ENCODE assay signal across 1 cellular context in genomic region chr22:30485362-30485988, GRCh38.
TF ChIP-seq lines count a peak whose summit lies in the region.

No MANE protein-coding gene starts in this region.

TF ChIP-seq in HepG2, 621 proteins besides CTCF, POLR2A, EP300 and RAD21 (continued from another document and continues in another):
- TF ChIP-seq PRDM10 (CRISPR knock-in tag; IDR thresholded peaks at IDR 0.05; ENCODE audit: low read depth) (0 out of 2 replicates have a peak, but pooled peaks have one; percentile 50), SPEN (CRISPR knock-in tag; IDR thresholded peaks at IDR 0.05; ENCODE audit: low read depth) (0 out of 2 replicates have a peak, but pooled peaks have one; percentile 36), SCMH1 (CRISPR knock-in tag; IDR thresholded peaks at IDR 0.05; ENCODE audit: borderline replicate concordance) (no peak), ZNF629 (CRISPR knock-in tag; conservative IDR thresholded peaks at IDR 0.05) (0 out of 2 replicates have a peak, but pooled peaks have one; percentile 20), SALL1 (CRISPR knock-in tag; IDR thresholded peaks at IDR 0.05) (peak; percentile 48), ZNF30 (CRISPR knock-in tag; IDR thresholded peaks at IDR 0.05) (no peak), HNRNPH1 (optimal IDR thresholded peaks at IDR 0.05; ENCODE audit: low read depth, low read length) (no peak), SMC3 (IDR thresholded peaks at IDR 0.05; ENCODE audit: low read length) (peak; percentile 58), CAMTA2 (CRISPR knock-in tag; IDR thresholded peaks at IDR 0.05; ENCODE audit: borderline replicate concordance) (0 out of 2 replicates have a peak, but pooled peaks have one; percentile 33), RXRA (CRISPR knock-in tag; IDR thresholded peaks at IDR 0.05) (peak; percentile 61), MYC (CRISPR knock-in tag; IDR thresholded peaks at IDR 0.05; ENCODE audit: borderline replicate concordance) (peak; percentile 32; the same call in 1 of the 2 replicates), ZNF850 (CRISPR knock-in tag; conservative IDR thresholded peaks at IDR 0.05) (no peak), ZNF296 (CRISPR knock-in tag; conservative IDR thresholded peaks at IDR 0.05) (no peak), ZNF350 (CRISPR knock-in tag; IDR thresholded peaks at IDR 0.05; ENCODE audit: borderline replicate concordance, low read depth) (no peak), ZUFSP (CRISPR knock-in tag; IDR thresholded peaks at IDR 0.05; ENCODE audit: borderline replicate concordance) (no peak), ZNF441 (CRISPR knock-in tag; IDR thresholded peaks at IDR 0.05; ENCODE audit: borderline replicate concordance) (no peak), ZSCAN25 (CRISPR knock-in tag; IDR thresholded peaks at IDR 0.05) (peak; percentile 95), LCORL (IDR thresholded peaks at IDR 0.05) (no peak), LCORL (CRISPR knock-in tag; IDR thresholded peaks at IDR 0.05) (0 out of 2 replicates have a peak, but pooled peaks have one; percentile 57), KLF16 (CRISPR knock-in tag; IDR thresholded peaks at IDR 0.05) (0 out of 4 replicates have a peak, but pooled peaks of 1 of the 2 experiments have one; percentile 34), SOX6 (IDR thresholded peaks at IDR 0.05) (no peak), SOX6 (CRISPR knock-in tag; IDR thresholded peaks at IDR 0.05) (peak; percentile 28; the same call in 1 of the 2 replicates), TEAD2 (CRISPR knock-in tag; IDR thresholded peaks at IDR 0.05) (no peak), ZNF704 (CRISPR knock-in tag; IDR thresholded peaks at IDR 0.05; ENCODE audit: borderline replicate concordance) (no peak), ZFP91 (CRISPR knock-in tag; IDR thresholded peaks at IDR 0.05; ENCODE audit: borderline replicate concordance) (peak; percentile 16; the same call in 1 of the 2 replicates), THAP11 (CRISPR knock-in tag; IDR thresholded peaks at IDR 0.05) (0 out of 2 replicates have a peak, but pooled peaks have one; percentile 18), MED1 (CRISPR knock-in tag; IDR thresholded peaks at IDR 0.05) (no peak), NCOR1 (IDR thresholded peaks at IDR 0.05; ENCODE audit: borderline replicate concordance, low read length) (no peak), MIER2 (CRISPR knock-in tag; IDR thresholded peaks at IDR 0.05) (0 out of 2 replicates have a peak, but pooled peaks have one; percentile 43), TCF12 (IDR thresholded peaks at IDR 0.05) (no peak), TCF12 (CRISPR knock-in tag; IDR thresholded peaks at IDR 0.05) (no peak), CHCHD3 (CRISPR knock-in tag; IDR thresholded peaks at IDR 0.05) (no peak), TBX3 (IDR thresholded peaks at IDR 0.05; ENCODE audit: borderline replicate concordance) (no peak), TEAD3 (CRISPR knock-in tag; optimal IDR thresholded peaks at IDR 0.05; ENCODE audit: borderline replicate concordance) (peak; percentile 69), FOXC1 (CRISPR knock-in tag; IDR thresholded peaks at IDR 0.05; ENCODE audit: borderline replicate concordance) (0 out of 2 replicates have a peak, but pooled peaks have one; percentile 37), EED (CRISPR knock-in tag; IDR thresholded peaks at IDR 0.05) (no peak), THRA (CRISPR knock-in tag; IDR thresholded peaks at IDR 0.05; ENCODE audit: borderline replicate concordance) (peak; percentile 69; the same call in 1 of the 2 replicates), KDM3A (CRISPR knock-in tag; IDR thresholded peaks at IDR 0.05; ENCODE audit: low read depth) (no peak), ZFX (CRISPR knock-in tag; IDR thresholded peaks at IDR 0.05; ENCODE audit: low read depth) (peak; percentile 65), GATAD2A (CRISPR knock-in tag; IDR thresholded peaks at IDR 0.05) (peak; percentile 36; the same call in 1 of the 2 replicates), GATAD1 (CRISPR knock-in tag; IDR thresholded peaks at IDR 0.05) (no peak), TSC22D2 (CRISPR knock-in tag; IDR thresholded peaks at IDR 0.05; ENCODE audit: borderline replicate concordance) (no peak), ZNF746 (CRISPR knock-in tag; IDR thresholded peaks at IDR 0.05) (no peak), HMG20B (CRISPR knock-in tag; conservative IDR thresholded peaks at IDR 0.05) (no peak), ZNF652 (CRISPR knock-in tag; IDR thresholded peaks at IDR 0.05; ENCODE audit: borderline replicate concordance, low read depth) (no peak), ZNF687 (CRISPR knock-in tag; IDR thresholded peaks at IDR 0.05) (peak; percentile 61), ZBTB33 (CRISPR knock-in tag; IDR thresholded peaks at IDR 0.05) (no peak), ZNF574 (CRISPR knock-in tag; IDR thresholded peaks at IDR 0.05) (peak; percentile 42; the same call in 1 of the 2 replicates), ZNF570 (CRISPR knock-in tag; IDR thresholded peaks at IDR 0.05; ENCODE audit: borderline replicate concordance) (no peak)
